9 cellular contexts compared by ENCODE assay signal in the genomic region with DNA sequence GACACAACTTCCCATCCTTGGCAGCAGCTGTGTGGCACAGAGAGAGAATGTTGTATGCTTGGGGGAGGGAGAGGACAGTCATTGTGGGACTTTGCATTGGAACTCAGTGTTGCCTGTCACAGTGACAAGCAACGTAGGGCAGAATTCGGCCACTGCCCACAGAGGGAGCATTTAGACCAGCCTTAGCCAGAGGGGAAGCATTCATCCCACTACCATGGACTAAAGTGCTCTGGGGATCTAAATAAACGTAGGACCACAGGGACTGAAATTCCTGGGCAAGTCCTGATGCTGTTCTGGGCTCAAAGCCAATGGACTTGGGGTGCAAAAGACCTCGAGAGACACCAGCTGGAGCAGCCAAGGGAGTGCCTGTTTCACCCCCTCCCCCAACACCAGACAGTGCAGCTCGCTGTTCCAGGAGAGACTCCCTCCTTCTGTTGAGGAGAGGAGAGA. TPM values are rescaled to one million over a fixed set of nuclear protein-coding genes. Genes with fewer than 3 reads are reported as not detected.
DNase-seq lines count a peak whose midpoint lies in the region; ATAC-seq and TF ChIP-seq lines count a peak whose summit lies in the region.
"Had no signal": no experiment of that assay in that cellular context is flagged by ENCODE, and none has a peak within 500 bp of the region (broad histone marks: within the 10 kb centered on the region; RNA-seq: fewer than 3 reads in every experiment).

No MANE protein-coding gene starts in this region.

- H3K27ac ChIP-seq in A673 (ENCODE audit: low read depth, low read length, poor library complexity, severe bottlenecking) = peak overlapping the region; percentile 77

- BruUV-seq in A673 (replicated peaks; lab: Mats Ljungman, UMichigan) = no TSS peak

- CTCF ChIA-PET in A673 (lab: Charles Lee) = no interaction called here

- no peak for ATAC-seq in GM18868 (IDR thresholded peaks at IDR 0.05; ENCODE audit: unreplicated experiment)
- no peak for ATAC-seq in GM21723 (IDR thresholded peaks at IDR 0.05; ENCODE audit: unreplicated experiment)

- H3K4me1 ChIP-seq in A673 (ENCODE audit: insufficient read depth, low read length, poor library complexity, severe bottlenecking) = peaks cover 22% of the 10 kb centered on the region

- POLR2A ChIA-PET in A673 (lab: Charles Lee; ENCODE audit: low non-redundant PET) = no interaction called here

- no peaks in the 10 kb centered on the region for H3K9me3 ChIP-seq in A673 (ENCODE audit: low read depth, low read length, poor library complexity, severe bottlenecking)

- in situ Hi-C loops in GM13977 (cut with MboI; ENCODE audit: low pct_unique_long_range_greater_than_20kb, low sequenced_read_pairs, unreplicated experiment) = loop anchor here (25.0 kb wide), 1 partner anchor 327 kb away; a partner anchor contains a TSS

- no peak for TF ChIP-seq CTCF in A673 (conservative IDR thresholded peaks at IDR 0.05; ENCODE audit: low read depth, low read length)
- TF ChIP-seq CTCF in GM13977 (IDR thresholded peaks at IDR 0.05; ENCODE audit: extremely low read depth, insufficient read depth, missing control alignments) = no peak

- DNase-seq in A673 (ENCODE audit: low spot score) (peak; percentile 62), RPMI7951 (ENCODE audit: low read depth) (peak; percentile 61), fibroblast of gingiva (ENCODE audit: low read depth) (peak; percentile 15), middle frontal gyrus (ENCODE audit: extremely low spot score, low spot score) (peak; percentile 45), GM13977 (ENCODE audit: low spot score) (no peak), GM03348 (ENCODE audit: low spot score) (no peak)

- no peaks in the 10 kb centered on the region for H3K27me3 ChIP-seq in A673 (replicated peaks; ENCODE audit: insufficient read depth, low read depth, low read length, poor library complexity)

- intact Hi-C loops in A673 (cut with micrococcal nuclease; ENCODE audit: unreplicated experiment) = loop anchor here (2.0 kb wide), 1 partner anchor 133 kb away; no protein-coding TSS in a partner anchor

- H3K36me3 ChIP-seq in A673 (ENCODE audit: insufficient read depth, low read length, poor library complexity, severe bottlenecking) = no peaks in the 10 kb centered on the region

- no peak overlapping the region for H3K4me3 ChIP-seq in A673 (ENCODE audit: low read depth, low read length, poor library complexity, severe bottlenecking)

RNA-seq across cellular contexts. Expression of a gene that starts 44.9 kb away (rescaled TPM):
- total RNA-seq in A673 (2021) = 0.90 TPM in 2 replicates
- total RNA-seq in RPMI7951 (2014; rRNA removed; shearing (Covaris generic)) = not detected in 2 replicates
- total RNA-seq: T-helper 1 cell treated with Interleukin-12 subunit alpha and Interleukin-12 subunit beta and Interleukin-4 antibody, amounts not matched to agents 30 ng/mL and 1 ng/mL, for 36 hours had no signal

Comparison
In these comparisons a context has a peak if more than half of its experiments do, and no peak if none do; other contexts are left out.
1. DNase-seq: peak in A673 (single experiment), RPMI7951 (single experiment), fibroblast of gingiva (single experiment) and middle frontal gyrus (single experiment); none in GM13977 (single experiment) and GM03348 (single experiment).